Comparison of ENCODE assay signal across 11 cellular contexts in genomic region chr2:207792244-207792785, GRCh38. TPM values are rescaled to one million over a fixed set of nuclear protein-coding genes. Genes with fewer than 3 reads are reported as not detected.
DNase-seq lines count a peak whose midpoint lies in the region; ATAC-seq, FAIRE-seq and TF ChIP-seq lines count a peak whose summit lies in the region.
"Had no signal": no experiment of that assay in that cellular context is flagged by ENCODE, and none has a peak within 500 bp of the region (broad histone marks: within the 10 kb centered on the region; RNA-seq: fewer than 3 reads in every experiment).

No MANE protein-coding gene starts in this region.

- in situ Hi-C loops in HepG2 (cut with HindIII; ENCODE audit: extremely low pct_ligation_motif_present, low pct_unique_long_range_greater_than_20kb), result no loop called here

- no peaks in the 10 kb centered on the region for H4K20me1 ChIP-seq in HepG2 (ENCODE audit: insufficient read depth, low read length)

- H3K9me3 ChIP-seq in HUES64 (ENCODE audit: insufficient read depth, low read depth, low read length) (no peaks in the 10 kb centered on the region), HepG2 (ENCODE audit: low read length) (no peaks in the 10 kb centered on the region)
- H3K9me3 ChIP-seq: thoracic aorta had no signal

- H3K4me3 Mint-ChIP-seq in Calu3 (ENCODE audit: low read depth, unreplicated experiment), result no peak overlapping the region
- H3K4me3 Mint-ChIP-seq in WTC11, result no peak overlapping the region

- intact Hi-C loops in Calu3 (cut with micrococcal nuclease; ENCODE audit: unreplicated experiment), result no loop called here
- intact Hi-C loops in HepG2 (cut with micrococcal nuclease; ENCODE audit: unreplicated experiment), result no loop called here

- H3K27me3 Mint-ChIP-seq in Calu3 (ENCODE audit: unreplicated experiment) (no peaks in the 10 kb centered on the region), WTC11 (ENCODE audit: low read depth) (peaks cover 3% of the 10 kb centered on the region; the same call in 1 of the 2 replicates)

- H3K4me1 ChIP-seq in HUES64 (ENCODE audit: insufficient read depth, low read length) (peaks cover 19% of the 10 kb centered on the region), HepG2 (ENCODE audit: insufficient read depth, low read length) (peaks cover 73% of the 10 kb centered on the region)

- peak overlapping the region; percentile 76 for H2AFZ ChIP-seq in HepG2 (ENCODE audit: low read length)

- TF ChIP-seq RAD21 in HepG2 (CRISPR knock-in tag; IDR thresholded peaks at IDR 0.05), result no peak

- 55% methylated on average over 4 of the region's 6 CpGs for WGBS in HUES64
- 26% methylated on average over 6 of the region's 6 CpGs for WGBS in HepG2 (ENCODE audit: low lambda C conversion rate)

- peaks cover 21% of the 10 kb centered on the region for H3K4me1 Mint-ChIP-seq in Calu3 (ENCODE audit: low read depth, unreplicated experiment)
- peaks cover 34% of the 10 kb centered on the region for H3K4me1 Mint-ChIP-seq in WTC11

- POLR2A ChIA-PET in WTC11 (lab: Charles Lee), result interaction anchor here (0.7 to 2.1 kb wide), 4 partner anchors 13 to 85 kb away, joined by 3 to 6 read pairs (median 4); partner anchors contain the start of gene CCNYL1
- POLR2A ChIA-PET in HepG2 (lab: Yijun Ruan, JAX), result interaction anchor here (0.5 to 8.1 kb wide), 30 partner anchors 9 to 463 kb away, joined by 3 to 138 read pairs (median 6); partner anchors contain the start of genes CCNYL1, FZD5, IDH1 and PLEKHM3

- H3K27ac ChIP-seq in HUES64 (ENCODE audit: low read depth, low read length) (peak overlapping the region; percentile 76), HepG2 (ENCODE audit: extremely low read length, insufficient read depth, low read length) (peak overlapping the region; percentile 82)
- H3K27ac ChIP-seq: thoracic aorta had no signal

- no peaks in the 10 kb centered on the region for H3K27me3 ChIP-seq in HUES64 (ENCODE audit: insufficient read depth, low read length)
- H3K27me3 ChIP-seq in HepG2 (ENCODE audit: control insufficient read depth in 1 of 2, insufficient read depth in 2 of 2, low read length in 2 of 2), result no peaks in the 10 kb centered on the region

- TF ChIP-seq POLR2A in HepG2 (IDR thresholded peaks at IDR 0.05; ENCODE audit: insufficient read depth in 1 of 2, low read depth in 2 of 2, low read length in 2 of 2), result 0 out of 4 replicates have a peak, but pooled peaks have one; percentile 44 to 53

- H3K4me2 ChIP-seq in HepG2 (ENCODE audit: low read depth, low read length), result peak overlapping the region; percentile 90

- H3K36me3 Mint-ChIP-seq in Calu3 (ENCODE audit: insufficient read depth, unreplicated experiment) (no peaks in the 10 kb centered on the region), WTC11 (no peaks in the 10 kb centered on the region)

- TF ChIP-seq CTCF in Calu3 (IDR thresholded peaks at IDR 0.05; ENCODE audit: unreplicated experiment), result no peak
- no peak for TF ChIP-seq CTCF in WTC11 (IDR thresholded peaks at IDR 0.05)
- no peak for TF ChIP-seq CTCF in HepG2 (CRISPR knock-in tag; IDR thresholded peaks at IDR 0.05)
- TF ChIP-seq CTCF in omental fat pad (IDR thresholded peaks at IDR 0.05), result no peak

- H3K79me2 ChIP-seq in HepG2 (ENCODE audit: insufficient read depth, low read length), result no peaks in the 10 kb centered on the region

- CTCF ChIA-PET in Calu3 (lab: Charles Lee), result interaction anchor here (0.5 to 0.9 kb wide), 5 partner anchors 9 to 55 kb away, joined by 3 to 8 read pairs (median 3); no protein-coding TSS in a partner anchor
- CTCF ChIA-PET in WTC11 (lab: Charles Lee), result interaction anchor here (0.6 to 1.9 kb wide), 10 partner anchors 10 to 248 kb away, joined by 3 to 7 read pairs (median 4); partner anchors contain the start of gene FZD5
- CTCF ChIA-PET in HepG2 (lab: Yijun Ruan, JAX; ENCODE audit: low intra/inter-chr PET ratio, low total read pairs), result no interaction called here

- no peak overlapping the region for H3K4me3 ChIP-seq in HUES64 (ENCODE audit: low read length)
- peak overlapping the region in 1 of 3 experiments; percentile 49; a peak in 2 of 6 replicates for H3K4me3 ChIP-seq in HepG2 (replicated peaks in 1 of 3; ENCODE audit: insufficient read depth in 1 of 3, low read depth in 2 of 3, low read length in 3 of 3)
- H3K4me3 ChIP-seq: thoracic aorta had no signal

- H3K9me3 Mint-ChIP-seq in Calu3 (ENCODE audit: low read depth, unreplicated experiment) (no peaks in the 10 kb centered on the region), WTC11 (no peaks in the 10 kb centered on the region)

- BruUV-seq in Calu3 (replicated peaks; lab: Mats Ljungman, UMichigan), result TSS peak; percentile 91
- BruUV-seq in HepG2 (replicated peaks; lab: Mats Ljungman, UMichigan), result TSS peak; percentile 97

- no peaks in the 10 kb centered on the region for H3K36me3 ChIP-seq in HUES64 (ENCODE audit: insufficient read depth, low read length)
- H3K36me3 ChIP-seq in HepG2 (replicated peaks in 1 of 2; ENCODE audit: control insufficient read depth in 1 of 2, insufficient read depth in 2 of 2, low read length in 2 of 2), result no peaks in the 10 kb centered on the region
- H3K36me3 ChIP-seq: thoracic aorta had no signal

- H3K27ac Mint-ChIP-seq in Calu3 (ENCODE audit: unreplicated experiment) (peak overlapping the region; percentile 86), WTC11 (peak overlapping the region; percentile 77)

- peak overlapping the region; percentile 62; the same call in 1 of the 2 replicates for H3K9ac ChIP-seq in HUES64 (ENCODE audit: low read depth, low read length)
- H3K9ac ChIP-seq in HepG2 (ENCODE audit: insufficient read depth, low read depth, low read length), result peak overlapping the region; percentile 67

- FAIRE-seq in HepG2 (lab: Jason Lieb, UNC), result peak; percentile 21

- ATAC-seq in WTC11, result peak; percentile 38
- ATAC-seq in HepG2, result peak; percentile 66
- no peak for ATAC-seq in omental fat pad (ENCODE audit: low FRiP score)
- no peak for ATAC-seq in GM18520 (IDR thresholded peaks at IDR 0.05; ENCODE audit: unreplicated experiment)
- no peak for ATAC-seq in HG03108 (IDR thresholded peaks at IDR 0.05; ENCODE audit: unreplicated experiment)

- TF ChIP-seq EP300 in HepG2 (IDR thresholded peaks at IDR 0.05; ENCODE audit: low read depth in 2 of 2, low read length in 2 of 2), result peak in 1 of 2 experiments; percentile 16; a peak in 1 of 4 replicates
- TF ChIP-seq EP300 in HepG2 (CRISPR knock-in tag; IDR thresholded peaks at IDR 0.05; ENCODE audit: borderline replicate concordance), result no peak

- DNase-seq in Calu3 (peak; percentile 52), WTC11 (ENCODE audit: low spot score) (no peak), HepG2 (ENCODE audit: low spot score) (peak; percentile 84), omental fat pad (ENCODE audit: low spot score) (no peak), nucleus accumbens (lab: John Stamatoyannopoulos, UW) (no peak)
- DNase-seq: left cardiac atrium, T-helper 2 cell had no signal

TF ChIP-seq in WTC11, 78 proteins besides CTCF, POLR2A, EP300 and RAD21 (continues in another document):
- 0 out of 2 replicates have a peak, but pooled peaks have one; percentile 38 for TF ChIP-seq GABPB1 (CRISPR knock-in tag; IDR thresholded peaks at IDR 0.05)

TF ChIP-seq in HepG2, 621 proteins besides CTCF, POLR2A, EP300 and RAD21 (continues in another document):
- no peak for TF ChIP-seq MXD3 (CRISPR knock-in tag; IDR thresholded peaks at IDR 0.05)
- TF ChIP-seq DMAP1 (CRISPR knock-in tag; IDR thresholded peaks at IDR 0.05), result peak; percentile 12; the same call in 1 of the 2 replicates
- no peak for TF ChIP-seq ZNF572 (CRISPR knock-in tag; IDR thresholded peaks at IDR 0.05)

RNA-seq across cellular contexts. Expression of gene FZD5, which starts 22.6 kb away (rescaled TPM):
- total RNA-seq in Calu3 (2022) (20.4 and 22.2 TPM in 2 replicates), WTC11 (2021) (52.8 to 103 TPM (median 53.7 TPM) in 3 replicates), HepG2 (2016; rRNA removed; fragmentation: Illumina TruSeq; extraction: Trizol) (28.9 and 34.3 TPM in 2 replicates), omental fat pad (10 to 100 TPM in 3 of 4 donors, 1 to 10 TPM in 1; 7.1 to 21.7 (median 18.1) TPM)
- polyA plus RNA-seq in HUES64 (2013, experiment 1 of 2), result 18.4 TPM
- 16.7 TPM for polyA plus RNA-seq in HUES64 (2013, experiment 2 of 2)
- 3.1 and 4.0 TPM in 2 replicates for total RNA-seq in HepG2 (2016; cell fraction: cytosol; rRNA removed; fragmentation: Illumina TruSeq; extraction: Trizol; ENCODE audit: low read depth)
- total RNA-seq in HepG2 (2016; cell fraction: insoluble cytoplasmic fraction; rRNA removed; fragmentation: Illumina TruSeq; extraction: Trizol), result 27.1 and 33.9 TPM in 2 replicates
- total RNA-seq in HepG2 (2016; cell fraction: membrane; rRNA removed; fragmentation: Illumina TruSeq; extraction: Trizol), result 17.9 and 18.6 TPM in 2 replicates
- 49.9 and 55.0 TPM in 2 replicates for total RNA-seq in HepG2 (2016; cell fraction: nucleus; rRNA removed; fragmentation: Illumina TruSeq; extraction: Trizol)
- 25.3 and 29.1 TPM in 2 replicates for polyA plus RNA-seq in HepG2 (2011; rRNA removed)
- 17.7 and 21.9 TPM in 2 replicates for polyA plus RNA-seq in HepG2 (2011; cell fraction: cytosol; rRNA removed)
- 46.8 and 48.3 TPM in 2 replicates for polyA plus RNA-seq in HepG2 (2011; cell fraction: nucleus; rRNA removed)
- 41.5 and 51.6 TPM in 2 replicates for polyA plus RNA-seq in HepG2 (2012)
- polyA plus RNA-seq in HepG2 (2016; cell fraction: cytosol; fragmentation: Illumina TruSeq; extraction: Trizol; ENCODE audit: low read depth), result 1.9 and 2.0 TPM in 2 replicates
- polyA plus RNA-seq in HepG2 (2016; cell fraction: insoluble cytoplasmic fraction; fragmentation: Illumina TruSeq; extraction: Trizol; ENCODE audit: low read depth), result 21.1 and 22.9 TPM in 2 replicates
- polyA plus RNA-seq in HepG2 (2016; cell fraction: membrane; fragmentation: Illumina TruSeq; extraction: Trizol; ENCODE audit: low read depth), result 6.8 and 7.4 TPM in 2 replicates
- 38.4 and 40.1 TPM in 2 replicates for polyA plus RNA-seq in HepG2 (2016; cell fraction: nucleus; fragmentation: Illumina TruSeq; extraction: Trizol; ENCODE audit: insufficient read depth, low read depth)
- polyA minus RNA-seq in HepG2 (2011; rRNA and poly(A)+ RNA removed; ENCODE audit: low replicate concordance), result 4.3 and 130 TPM in 2 replicates
- 61.0 and 69.9 TPM in 2 replicates for polyA minus RNA-seq in HepG2 (2011; cell fraction: cytosol; rRNA and poly(A)+ RNA removed)
- polyA minus RNA-seq in HepG2 (2011; cell fraction: nucleus; rRNA and poly(A)+ RNA removed), result 116 and 135 TPM in 2 replicates

Comparison
In these comparisons a context has a peak if more than half of its experiments do, and no peak if none do; other contexts are left out.
1. DNase-seq: peak in Calu3 (single experiment) and HepG2 (single experiment); none in WTC11 (single experiment), omental fat pad (single experiment) and nucleus accumbens (0 of 56).
2. ATAC-seq: peak in WTC11 (single experiment) and HepG2 (single experiment); none in omental fat pad (single experiment), GM18520 (single experiment) and HG03108 (single experiment).